Comparison of ENCODE assay signal across 1 cellular context in genomic region chr19:19170053-19170945, GRCh38.
A peak's percentile ranks its signal among the peaks of the same experiment; 100 is the strongest.
TF ChIP-seq lines count a peak whose summit lies in the region.

Gene MEF2B, minus strand, starts transcription at chr19:19170263. Its CDS starts 19,528 bp downstream, at chr19:19150735.

TF ChIP-seq in HepG2, 621 proteins besides CTCF, POLR2A, EP300 and RAD21 (continued from another document and continues in another):
- TF ChIP-seq GLI4 (CRISPR knock-in tag; IDR thresholded peaks at IDR 0.05; ENCODE audit: borderline replicate concordance) = no peak
- TF ChIP-seq SOX5 (CRISPR knock-in tag; IDR thresholded peaks at IDR 0.05; ENCODE audit: borderline replicate concordance) = no peak
- peak; percentile 83 for TF ChIP-seq NFYB (CRISPR knock-in tag; IDR thresholded peaks at IDR 0.05)
- TF ChIP-seq TAF15 (IDR thresholded peaks at IDR 0.05; ENCODE audit: low read depth, low read length, poor library complexity, severe bottlenecking) = peak; percentile 83
- peak; percentile 71 for TF ChIP-seq UBTF (CRISPR knock-in tag; IDR thresholded peaks at IDR 0.05)
- no peak for TF ChIP-seq FOXK2 (IDR thresholded peaks at IDR 0.05)
- TF ChIP-seq ZNF773 (CRISPR knock-in tag; IDR thresholded peaks at IDR 0.05; ENCODE audit: borderline replicate concordance) = no peak
- TF ChIP-seq ZNF503 (CRISPR knock-in tag; IDR thresholded peaks at IDR 0.05) = no peak
- TF ChIP-seq NR2F2 (IDR thresholded peaks at IDR 0.05; ENCODE audit: borderline replicate concordance, low read depth) = 0 out of 2 replicates have a peak, but pooled peaks have one; percentile 22
- TF ChIP-seq, protein P1, sequence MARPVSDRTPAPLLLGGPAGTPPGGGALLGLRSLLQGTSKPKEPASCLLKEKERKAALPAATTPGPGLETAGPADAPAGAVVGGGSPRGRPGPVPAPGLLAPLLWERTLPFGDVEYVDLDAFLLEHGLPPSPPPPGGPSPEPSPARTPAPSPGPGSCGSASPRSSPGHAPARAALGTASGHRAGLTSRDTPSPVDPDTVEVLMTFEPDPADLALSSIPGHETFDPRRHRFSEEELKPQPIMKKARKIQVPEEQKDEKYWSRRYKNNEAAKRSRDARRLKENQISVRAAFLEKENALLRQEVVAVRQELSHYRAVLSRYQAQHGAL (CRISPR knock-in tag; IDR thresholded peaks at IDR 0.05; ENCODE audit: not compliant biosample characterization) = no peak
- TF ChIP-seq ZFP37 (CRISPR knock-in tag; IDR thresholded peaks at IDR 0.05; ENCODE audit: borderline replicate concordance) = no peak
- peak; percentile 23 for TF ChIP-seq ASH2L (IDR thresholded peaks at IDR 0.05; ENCODE audit: insufficient read length, low read depth, low read length)
- no peak for TF ChIP-seq ZNF83 (CRISPR knock-in tag; IDR thresholded peaks at IDR 0.05; ENCODE audit: borderline replicate concordance)
- TF ChIP-seq NFATC3 (CRISPR knock-in tag; IDR thresholded peaks at IDR 0.05) = 0 out of 2 replicates have a peak, but pooled peaks have one; percentile 34
- TF ChIP-seq ISL2 (CRISPR knock-in tag; IDR thresholded peaks at IDR 0.05) = 0 out of 2 replicates have a peak, but pooled peaks have one; percentile 14
- peak; percentile 88 for TF ChIP-seq AGO2 (optimal IDR thresholded peaks at IDR 0.05; ENCODE audit: low read depth, low read length)
- TF ChIP-seq, protein P2, sequence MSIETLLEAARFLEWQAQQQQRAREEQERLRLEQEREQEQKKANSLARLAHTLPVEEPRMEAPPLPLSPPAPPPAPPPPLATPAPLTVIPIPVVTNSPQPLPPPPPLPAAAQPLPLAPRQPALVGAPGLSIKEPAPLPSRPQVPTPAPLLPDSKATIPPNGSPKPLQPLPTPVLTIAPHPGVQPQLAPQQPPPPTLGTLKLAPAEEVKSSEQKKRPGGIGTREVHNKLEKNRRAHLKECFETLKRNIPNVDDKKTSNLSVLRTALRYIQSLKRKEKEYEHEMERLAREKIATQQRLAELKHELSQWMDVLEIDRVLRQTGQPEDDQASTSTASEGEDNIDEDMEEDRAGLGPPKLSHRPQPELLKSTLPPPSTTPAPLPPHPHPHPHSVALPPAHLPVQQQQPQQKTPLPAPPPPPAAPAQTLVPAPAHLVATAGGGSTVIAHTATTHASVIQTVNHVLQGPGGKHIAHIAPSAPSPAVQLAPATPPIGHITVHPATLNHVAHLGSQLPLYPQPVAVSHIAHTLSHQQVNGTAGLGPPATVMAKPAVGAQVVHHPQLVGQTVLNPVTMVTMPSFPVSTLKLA (IDR thresholded peaks at IDR 0.05) = no peak
- no peak for TF ChIP-seq KLF9 (CRISPR knock-in tag; IDR thresholded peaks at IDR 0.05; ENCODE audit: low read depth)
- peak; percentile 45; the same call in 1 of the 2 replicates for TF ChIP-seq ZNF350 (CRISPR knock-in tag; IDR thresholded peaks at IDR 0.05; ENCODE audit: borderline replicate concordance, low read depth)
- TF ChIP-seq TBX2 (CRISPR knock-in tag; IDR thresholded peaks at IDR 0.05; ENCODE audit: borderline replicate concordance) = peak; percentile 42; the same call in 1 of the 2 replicates
- TF ChIP-seq GABPA (IDR thresholded peaks at IDR 0.05; ENCODE audit: low read depth, low read length) = no peak
- no peak for TF ChIP-seq GABPA (CRISPR knock-in tag; IDR thresholded peaks at IDR 0.05; ENCODE audit: low read depth)
- TF ChIP-seq EZH2 (conservative IDR thresholded peaks at IDR 0.05; ENCODE audit: low read depth, low read length) = no peak
- peak; percentile 50 for TF ChIP-seq TAF1 (CRISPR knock-in tag; IDR thresholded peaks at IDR 0.05)
- TF ChIP-seq MEF2D (CRISPR knock-in tag; IDR thresholded peaks at IDR 0.05) = no peak
- TF ChIP-seq, protein P3, sequence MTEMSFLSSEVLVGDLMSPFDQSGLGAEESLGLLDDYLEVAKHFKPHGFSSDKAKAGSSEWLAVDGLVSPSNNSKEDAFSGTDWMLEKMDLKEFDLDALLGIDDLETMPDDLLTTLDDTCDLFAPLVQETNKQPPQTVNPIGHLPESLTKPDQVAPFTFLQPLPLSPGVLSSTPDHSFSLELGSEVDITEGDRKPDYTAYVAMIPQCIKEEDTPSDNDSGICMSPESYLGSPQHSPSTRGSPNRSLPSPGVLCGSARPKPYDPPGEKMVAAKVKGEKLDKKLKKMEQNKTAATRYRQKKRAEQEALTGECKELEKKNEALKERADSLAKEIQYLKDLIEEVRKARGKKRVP (CRISPR knock-in tag; IDR thresholded peaks at IDR 0.05) = peak in 1 of 2 experiments; percentile 54; a peak in 2 of 4 replicates
- peak; percentile 54; the same call in 1 of the 2 replicates for TF ChIP-seq DR1 (CRISPR knock-in tag; IDR thresholded peaks at IDR 0.05)
- TF ChIP-seq RCOR2 (CRISPR knock-in tag; IDR thresholded peaks at IDR 0.05) = no peak
- no peak for TF ChIP-seq EEA1 (CRISPR knock-in tag; IDR thresholded peaks at IDR 0.05; ENCODE audit: borderline replicate concordance)
- 0 out of 2 replicates have a peak, but pooled peaks have one; percentile 60 for TF ChIP-seq POGK (CRISPR knock-in tag; conservative IDR thresholded peaks at IDR 0.05)
- no peak for TF ChIP-seq FOXC1 (CRISPR knock-in tag; IDR thresholded peaks at IDR 0.05; ENCODE audit: borderline replicate concordance)
- TF ChIP-seq ZNF619 (CRISPR knock-in tag; IDR thresholded peaks at IDR 0.05) = no peak
- no peak for TF ChIP-seq CCDC6 (CRISPR knock-in tag; IDR thresholded peaks at IDR 0.05)
- no peak for TF ChIP-seq ZNF430 (CRISPR knock-in tag; IDR thresholded peaks at IDR 0.05)
- TF ChIP-seq ZNF260 (CRISPR knock-in tag; IDR thresholded peaks at IDR 0.05; ENCODE audit: borderline replicate concordance, low read depth) = no peak
- TF ChIP-seq XRCC5 (optimal IDR thresholded peaks at IDR 0.05; ENCODE audit: low read length) = peak; percentile 54
- TF ChIP-seq ZNF672 (CRISPR knock-in tag; IDR thresholded peaks at IDR 0.05) = no peak
- TF ChIP-seq CREB1 (IDR thresholded peaks at IDR 0.05) = peak; percentile 32; the same call in 1 of the 2 replicates
- no peak for TF ChIP-seq CREB1 (CRISPR knock-in tag; IDR thresholded peaks at IDR 0.05)
- no peak for TF ChIP-seq NAIF1 (CRISPR knock-in tag; IDR thresholded peaks at IDR 0.05; ENCODE audit: borderline replicate concordance)
- no peak for TF ChIP-seq ZBTB1 (CRISPR knock-in tag; IDR thresholded peaks at IDR 0.05; ENCODE audit: borderline replicate concordance)
- no peak for TF ChIP-seq TEAD3 (CRISPR knock-in tag; optimal IDR thresholded peaks at IDR 0.05; ENCODE audit: borderline replicate concordance)
- no peak for TF ChIP-seq ZNF3 (CRISPR knock-in tag; IDR thresholded peaks at IDR 0.05)
- TF ChIP-seq ZNF577 (CRISPR knock-in tag; IDR thresholded peaks at IDR 0.05; ENCODE audit: borderline replicate concordance, low read depth) = no peak
- TF ChIP-seq NFIB (CRISPR knock-in tag; IDR thresholded peaks at IDR 0.05; ENCODE audit: borderline replicate concordance) = no peak
- TF ChIP-seq NFYC (CRISPR knock-in tag; IDR thresholded peaks at IDR 0.05) = peak; percentile 65
- TF ChIP-seq, protein P4, sequence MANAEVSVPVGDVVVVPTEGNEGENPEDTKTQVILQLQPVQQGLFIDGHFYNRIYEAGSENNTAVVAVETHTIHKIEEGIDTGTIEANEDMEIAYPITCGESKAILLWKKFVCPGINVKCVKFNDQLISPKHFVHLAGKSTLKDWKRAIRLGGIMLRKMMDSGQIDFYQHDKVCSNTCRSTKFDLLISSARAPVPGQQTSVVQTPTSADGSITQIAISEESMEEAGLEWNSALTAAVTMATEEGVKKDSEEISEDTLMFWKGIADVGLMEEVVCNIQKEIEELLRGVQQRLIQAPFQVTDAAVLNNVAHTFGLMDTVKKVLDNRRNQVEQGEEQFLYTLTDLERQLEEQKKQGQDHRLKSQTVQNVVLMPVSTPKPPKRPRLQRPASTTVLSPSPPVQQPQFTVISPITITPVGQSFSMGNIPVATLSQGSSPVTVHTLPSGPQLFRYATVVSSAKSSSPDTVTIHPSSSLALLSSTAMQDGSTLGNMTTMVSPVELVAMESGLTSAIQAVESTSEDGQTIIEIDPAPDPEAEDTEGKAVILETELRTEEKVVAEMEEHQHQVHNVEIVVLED (CRISPR knock-in tag; IDR thresholded peaks at IDR 0.05; ENCODE audit: borderline replicate concordance) = 0 out of 2 replicates have a peak, but pooled peaks have one; percentile 16
- no peak; the same call in 1 of the 2 replicates for TF ChIP-seq ZIK1 (CRISPR knock-in tag; IDR thresholded peaks at IDR 0.05; ENCODE audit: borderline replicate concordance, low read depth)
- TF ChIP-seq ZNF333 (CRISPR knock-in tag; IDR thresholded peaks at IDR 0.05; ENCODE audit: borderline replicate concordance) = 0 out of 2 replicates have a peak, but pooled peaks have one; percentile 4
- no peak for TF ChIP-seq ZNF343 (CRISPR knock-in tag; IDR thresholded peaks at IDR 0.05)
- peak; percentile 32 for TF ChIP-seq ZNF781 (CRISPR knock-in tag; IDR thresholded peaks at IDR 0.05; ENCODE audit: borderline replicate concordance, not compliant biosample characterization)
- TF ChIP-seq, protein P5, sequence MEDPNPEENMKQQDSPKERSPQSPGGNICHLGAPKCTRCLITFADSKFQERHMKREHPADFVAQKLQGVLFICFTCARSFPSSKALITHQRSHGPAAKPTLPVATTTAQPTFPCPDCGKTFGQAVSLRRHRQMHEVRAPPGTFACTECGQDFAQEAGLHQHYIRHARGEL (CRISPR knock-in tag; IDR thresholded peaks at IDR 0.05) = no peak
- TF ChIP-seq HHEX (CRISPR knock-in tag; IDR thresholded peaks at IDR 0.05) = no peak
- TF ChIP-seq PRDM10 (CRISPR knock-in tag; IDR thresholded peaks at IDR 0.05; ENCODE audit: low read depth) = no peak
- TF ChIP-seq GATAD1 (CRISPR knock-in tag; IDR thresholded peaks at IDR 0.05) = no peak
- TF ChIP-seq KLF12 (CRISPR knock-in tag; IDR thresholded peaks at IDR 0.05; ENCODE audit: borderline replicate concordance) = peak; percentile 75; the same call in 1 of the 2 replicates
- TF ChIP-seq HNRNPK (IDR thresholded peaks at IDR 0.05; ENCODE audit: low read depth, low read length, poor library complexity, severe bottlenecking) = peak; percentile 41
- no peak for TF ChIP-seq ISX (CRISPR knock-in tag; conservative IDR thresholded peaks at IDR 0.05)
- TF ChIP-seq CC2D1A (CRISPR knock-in tag; IDR thresholded peaks at IDR 0.05) = no peak
